ENCODE assay signal across 16 cellular contexts in genomic region chr5:61735999-61736398, GRCh38.
"Had no signal": no experiment of that assay in that cellular context is flagged by ENCODE, and none has a peak within 500 bp of the region (broad histone marks: within the 10 kb centered on the region; RNA-seq: fewer than 3 reads in every experiment).

No MANE protein-coding gene starts in this region.

- H3K4me3 ChIP-seq: heart left ventricle, lung, SJSA1 had no signal

- H3K27ac Mint-ChIP-seq: activated CD4-positive, alpha-beta memory T cell treated with anti-CD3 and anti-CD28 coated beads for 36 hours; activated naive CD8-positive, alpha-beta T cell; natural killer cell; T-cell had no signal

- H3K27ac ChIP-seq: heart left ventricle, SJSA1 had no signal

- H3K9me3 Mint-ChIP-seq: activated CD4-positive, alpha-beta memory T cell treated with anti-CD3 and anti-CD28 coated beads for 36 hours; activated T-cell treated with anti-CD3 and anti-CD28 coated beads, Interleukin-2, amount 50 U/mL, for 4 hours; T-cell had no signal

- H3K4me1 Mint-ChIP-seq: natural killer cell, T-cell had no signal

- H3K27me3 Mint-ChIP-seq: activated CD4-positive, alpha-beta memory T cell treated with anti-CD3 and anti-CD28 coated beads for 36 hours had no signal

- H3K36me3 Mint-ChIP-seq: activated CD4-positive, alpha-beta memory T cell treated with anti-CD3 and anti-CD28 coated beads for 36 hours; activated naive CD8-positive, alpha-beta T cell; natural killer cell; T-cell had no signal

- H3K27me3 ChIP-seq: SJSA1 had no signal

- H3K4me3 Mint-ChIP-seq: activated CD4-positive, alpha-beta memory T cell treated with anti-CD3 and anti-CD28 coated beads for 36 hours; activated naive CD8-positive, alpha-beta T cell; activated T-cell treated with anti-CD3 and anti-CD28 coated beads, Interleukin-2, amount 50 U/mL, for 4 hours; natural killer cell; T-cell had no signal

- H3K36me3 ChIP-seq: heart left ventricle, SJSA1 had no signal

- H3K9me3 ChIP-seq: heart left ventricle, SJSA1 had no signal

- DNase-seq: activated CD4-positive, alpha-beta memory T cell treated with anti-CD3 and anti-CD28 coated beads for 36 hours; activated CD4-positive, alpha-beta T cell treated with anti-CD3 and anti-CD28 coated beads for 1 hour; activated effector memory CD4-positive, alpha-beta T cell treated with anti-CD3 and anti-CD28 coated beads, Interleukin-2, amount 50 U/mL, for 16 hours; activated T-cell treated with anti-CD3 and anti-CD28 coated beads, Interleukin-2, amount 50 U/mL, for 4 hours; heart left ventricle; islet precursor cell; natural killer cell; posterior cingulate gyrus; stimulated activated CD4-positive, alpha-beta T cell treated with anti-CD3 and anti-CD28 coated beads, Interleukin-2, amount 100 ng/mL, for 24 hours; stimulated activated naive CD4-positive, alpha-beta T cell; T-cell; T1000; trophoblast cell had no signal
